1 cellular context compared by ENCODE assay signal in genomic region chr10:119917777-119918176, GRCh38.
TF ChIP-seq lines count a peak whose summit lies in the region.

No MANE protein-coding gene starts in this region.

TF ChIP-seq in GM12878, 131 proteins besides CTCF, POLR2A, EP300 and RAD21 (continued from another document):
- no peak for TF ChIP-seq TARDBP (IDR thresholded peaks at IDR 0.05; ENCODE audit: borderline replicate concordance)
